Comparison of ENCODE assay signal across 10 cellular contexts in the genomic region with DNA sequence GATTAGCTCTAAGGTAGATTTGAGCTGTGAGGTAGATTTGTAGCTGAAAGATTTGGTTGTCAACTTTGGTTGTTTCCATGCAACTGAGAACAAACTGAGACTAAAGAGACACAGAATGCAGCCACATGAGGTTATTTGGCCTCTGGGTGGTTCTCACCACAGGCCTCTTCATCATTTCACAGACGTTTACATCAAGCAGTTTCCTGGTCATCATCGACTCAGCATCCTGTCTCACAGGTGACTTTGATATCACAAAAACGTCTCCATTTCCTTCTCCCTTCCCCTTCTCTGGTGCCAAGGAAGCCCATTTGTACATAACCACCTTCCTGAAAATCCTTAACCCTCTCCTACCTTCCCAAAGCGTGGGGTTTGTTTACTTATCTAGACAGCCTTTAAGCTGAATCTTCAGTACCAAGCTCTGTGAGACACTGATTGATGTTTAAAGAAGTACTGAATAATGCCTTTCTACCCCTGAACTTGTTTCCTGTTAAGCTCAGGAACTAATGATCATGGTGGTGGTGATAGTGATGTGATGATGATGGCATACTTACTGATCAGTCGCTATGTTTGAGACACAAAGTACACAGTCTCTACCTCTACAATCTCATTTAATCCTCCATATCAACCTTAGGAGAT.
A peak's percentile ranks its signal among the peaks of the same experiment; 100 is the strongest.
DNase-seq lines count a peak whose midpoint lies in the region; ATAC-seq and TF ChIP-seq lines count a peak whose summit lies in the region.
"Had no signal": no experiment of that assay in that cellular context is flagged by ENCODE, and none has a peak within 500 bp of the region (broad histone marks: within the 10 kb centered on the region; RNA-seq: fewer than 3 reads in every experiment).

No MANE protein-coding gene starts in this region.

- 0 out of 2 replicates have a peak, but pooled peaks cover 4% of the 10 kb centered on the region for H4K20me1 ChIP-seq in GM23338 (replicated peaks; ENCODE audit: insufficient read depth)

- H3K4me1 Mint-ChIP-seq in GM23338 = peaks cover 2% of the 10 kb centered on the region; the same call in 1 of the 3 replicates

- ATAC-seq in GM23338 (no peak), GM19452 (IDR thresholded peaks at IDR 0.05; ENCODE audit: unreplicated experiment) (no peak), HG02610 (IDR thresholded peaks at IDR 0.05; ENCODE audit: unreplicated experiment) (no peak)

- no peaks in the 10 kb centered on the region for H3K9me2 ChIP-seq in GM23338 (ENCODE audit: insufficient read depth)

- H3K4me3 Mint-ChIP-seq in GM23338 = no peak overlapping the region

- H3K4me2 ChIP-seq in GM23338 = no peak overlapping the region

- no peaks in the 10 kb centered on the region for H3K9me3 Mint-ChIP-seq in GM23338

- no peaks in the 10 kb centered on the region for H3K27me3 ChIP-seq in GM23338 (ENCODE audit: insufficient read depth)

- H3F3A ChIP-seq in GM23338 (replicated peaks; ENCODE audit: low read depth) = no peaks in the 10 kb centered on the region

- H3K27ac Mint-ChIP-seq in GM23338 = no peak overlapping the region

- H3K4me1 ChIP-seq in GM23338 (ENCODE audit: insufficient read depth) = no peaks in the 10 kb centered on the region

- H2AFZ ChIP-seq in GM23338 = peak overlapping the region; percentile 28; the same call in 1 of the 2 replicates

- no peaks in the 10 kb centered on the region for H3K36me3 ChIP-seq in GM23338 (ENCODE audit: insufficient read depth)

- peaks cover 2% of the 10 kb centered on the region for H3K27me3 Mint-ChIP-seq in GM23338 (ENCODE audit: insufficient read depth, low read depth, poor library complexity)

- TF ChIP-seq CTCF in GM23338 (conservative IDR thresholded peaks at IDR 0.05; ENCODE audit: low read depth in 2 of 2) (no peak), choroid plexus epithelial cell (conservative IDR thresholded peaks at IDR 0.05; ENCODE audit: low read depth, low read length) (no peak)

- no peak overlapping the region for H3K4me3 ChIP-seq in GM23338
- no peak overlapping the region for H3K4me3 ChIP-seq in choroid plexus epithelial cell (ENCODE audit: low read depth, low read length)

- no peak for DNase-seq in GM23338 (ENCODE audit: low spot score)
- DNase-seq in T-helper 1 cell = peak in 4 of 5 donors; percentile 23 to 76 (median 35)
- DNase-seq in choroid plexus epithelial cell (ENCODE audit: low read depth) = peak; percentile 86
- peak; percentile 4 for DNase-seq in pons (ENCODE audit: low spot score)
- DNase-seq in hepatic stellate cell (ENCODE audit: low spot score) = no peak
- DNase-seq in KG1 (lab: John Stamatoyannopoulos, UW) = no peak
- DNase-seq: NCI-H2029, right cardiac atrium had no signal

- no peak overlapping the region for H3K27ac ChIP-seq in GM23338 (ENCODE audit: low read depth)

- no peaks in the 10 kb centered on the region for H3K79me2 ChIP-seq in GM23338 (replicated peaks; ENCODE audit: insufficient read depth)

- no peaks in the 10 kb centered on the region for H3K36me3 Mint-ChIP-seq in GM23338 (ENCODE audit: low read depth)

TF ChIP-seq in GM23338, 12 proteins besides CTCF, POLR2A, EP300 and RAD21 (continues in another document):
- TF ChIP-seq POLR2AphosphoS5 (IDR thresholded peaks at IDR 0.05; ENCODE audit: low read depth) (no peak), EZH2phosphoT487 (IDR thresholded peaks at IDR 0.05; ENCODE audit: unreplicated experiment) (no peak), NANOG (IDR thresholded peaks at IDR 0.05; ENCODE audit: borderline replicate concordance) (no peak), ZNF331 (CRISPR knock-in tag; IDR thresholded peaks at IDR 0.05; ENCODE audit: low read depth) (no peak), ZNF114 (CRISPR knock-in tag; IDR thresholded peaks at IDR 0.05) (no peak), STAT1 (IDR thresholded peaks at IDR 0.05; ENCODE audit: unreplicated experiment) (no peak), CREB1 (CRISPR knock-in tag; IDR thresholded peaks at IDR 0.05; ENCODE audit: low read depth) (no peak), EZH2 (IDR thresholded peaks at IDR 0.05; ENCODE audit: low read depth, unreplicated experiment) (no peak)
- TF ChIP-seq, protein P1, sequence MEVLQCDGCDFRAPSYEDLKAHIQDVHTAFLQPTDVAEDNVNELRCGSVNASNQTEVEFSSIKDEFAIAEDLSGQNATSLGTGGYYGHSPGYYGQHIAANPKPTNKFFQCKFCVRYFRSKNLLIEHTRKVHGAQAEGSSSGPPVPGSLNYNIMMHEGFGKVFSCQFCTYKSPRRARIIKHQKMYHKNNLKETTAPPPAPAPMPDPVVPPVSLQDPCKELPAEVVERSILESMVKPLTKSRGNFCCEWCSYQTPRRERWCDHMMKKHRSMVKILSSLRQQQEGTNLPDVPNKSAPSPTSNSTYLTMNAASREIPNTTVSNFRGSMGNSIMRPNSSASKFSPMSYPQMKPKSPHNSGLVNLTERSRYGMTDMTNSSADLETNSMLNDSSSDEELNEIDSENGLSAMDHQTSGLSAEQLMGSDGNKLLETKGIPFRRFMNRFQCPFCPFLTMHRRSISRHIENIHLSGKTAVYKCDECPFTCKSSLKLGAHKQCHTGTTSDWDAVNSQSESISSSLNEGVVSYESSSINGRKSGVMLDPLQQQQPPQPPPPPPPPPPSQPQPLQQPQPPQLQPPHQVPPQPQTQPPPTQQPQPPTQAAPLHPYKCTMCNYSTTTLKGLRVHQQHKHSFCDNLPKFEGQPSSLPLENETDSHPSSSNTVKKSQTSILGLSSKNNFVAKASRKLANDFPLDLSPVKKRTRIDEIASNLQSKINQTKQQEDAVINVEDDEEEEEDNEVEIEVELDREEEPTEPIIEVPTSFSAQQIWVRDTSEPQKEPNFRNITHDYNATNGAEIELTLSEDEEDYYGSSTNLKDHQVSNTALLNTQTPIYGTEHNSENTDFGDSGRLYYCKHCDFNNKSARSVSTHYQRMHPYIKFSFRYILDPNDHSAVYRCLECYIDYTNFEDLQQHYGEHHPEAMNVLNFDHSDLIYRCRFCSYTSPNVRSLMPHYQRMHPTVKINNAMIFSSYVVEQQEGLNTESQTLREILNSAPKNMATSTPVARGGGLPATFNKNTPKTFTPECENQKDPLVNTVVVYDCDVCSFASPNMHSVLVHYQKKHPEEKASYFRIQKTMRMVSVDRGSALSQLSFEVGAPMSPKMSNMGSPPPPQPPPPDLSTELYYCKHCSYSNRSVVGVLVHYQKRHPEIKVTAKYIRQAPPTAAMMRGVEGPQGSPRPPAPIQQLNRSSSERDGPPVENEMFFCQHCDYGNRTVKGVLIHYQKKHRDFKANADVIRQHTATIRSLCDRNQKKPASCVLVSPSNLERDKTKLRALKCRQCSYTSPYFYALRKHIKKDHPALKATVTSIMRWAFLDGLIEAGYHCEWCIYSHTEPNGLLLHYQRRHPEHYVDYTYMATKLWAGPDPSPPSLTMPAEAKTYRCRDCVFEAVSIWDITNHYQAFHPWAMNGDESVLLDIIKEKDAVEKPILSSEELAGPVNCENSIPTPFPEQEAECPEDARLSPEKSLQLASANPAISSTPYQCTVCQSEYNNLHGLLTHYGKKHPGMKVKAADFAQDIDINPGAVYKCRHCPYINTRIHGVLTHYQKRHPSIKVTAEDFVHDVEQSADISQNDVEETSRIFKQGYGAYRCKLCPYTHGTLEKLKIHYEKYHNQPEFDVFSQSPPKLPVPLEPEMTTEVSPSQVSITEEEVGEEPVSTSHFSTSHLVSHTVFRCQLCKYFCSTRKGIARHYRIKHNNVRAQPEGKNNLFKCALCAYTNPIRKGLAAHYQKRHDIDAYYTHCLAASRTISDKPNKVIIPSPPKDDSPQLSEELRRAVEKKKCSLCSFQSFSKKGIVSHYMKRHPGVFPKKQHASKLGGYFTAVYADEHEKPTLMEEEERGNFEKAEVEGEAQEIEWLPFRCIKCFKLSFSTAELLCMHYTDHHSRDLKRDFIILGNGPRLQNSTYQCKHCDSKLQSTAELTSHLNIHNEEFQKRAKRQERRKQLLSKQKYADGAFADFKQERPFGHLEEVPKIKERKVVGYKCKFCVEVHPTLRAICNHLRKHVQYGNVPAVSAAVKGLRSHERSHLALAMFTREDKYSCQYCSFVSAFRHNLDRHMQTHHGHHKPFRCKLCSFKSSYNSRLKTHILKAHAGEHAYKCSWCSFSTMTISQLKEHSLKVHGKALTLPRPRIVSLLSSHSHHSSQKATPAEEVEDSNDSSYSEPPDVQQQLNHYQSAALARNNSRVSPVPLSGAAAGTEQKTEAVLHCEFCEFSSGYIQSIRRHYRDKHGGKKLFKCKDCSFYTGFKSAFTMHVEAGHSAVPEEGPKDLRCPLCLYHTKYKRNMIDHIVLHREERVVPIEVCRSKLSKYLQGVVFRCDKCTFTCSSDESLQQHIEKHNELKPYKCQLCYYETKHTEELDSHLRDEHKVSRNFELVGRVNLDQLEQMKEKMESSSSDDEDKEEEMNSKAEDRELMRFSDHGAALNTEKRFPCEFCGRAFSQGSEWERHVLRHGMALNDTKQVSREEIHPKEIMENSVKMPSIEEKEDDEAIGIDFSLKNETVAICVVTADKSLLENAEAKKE (CRISPR knock-in tag; IDR thresholded peaks at IDR 0.05) = no peak
- TF ChIP-seq, protein P2, sequence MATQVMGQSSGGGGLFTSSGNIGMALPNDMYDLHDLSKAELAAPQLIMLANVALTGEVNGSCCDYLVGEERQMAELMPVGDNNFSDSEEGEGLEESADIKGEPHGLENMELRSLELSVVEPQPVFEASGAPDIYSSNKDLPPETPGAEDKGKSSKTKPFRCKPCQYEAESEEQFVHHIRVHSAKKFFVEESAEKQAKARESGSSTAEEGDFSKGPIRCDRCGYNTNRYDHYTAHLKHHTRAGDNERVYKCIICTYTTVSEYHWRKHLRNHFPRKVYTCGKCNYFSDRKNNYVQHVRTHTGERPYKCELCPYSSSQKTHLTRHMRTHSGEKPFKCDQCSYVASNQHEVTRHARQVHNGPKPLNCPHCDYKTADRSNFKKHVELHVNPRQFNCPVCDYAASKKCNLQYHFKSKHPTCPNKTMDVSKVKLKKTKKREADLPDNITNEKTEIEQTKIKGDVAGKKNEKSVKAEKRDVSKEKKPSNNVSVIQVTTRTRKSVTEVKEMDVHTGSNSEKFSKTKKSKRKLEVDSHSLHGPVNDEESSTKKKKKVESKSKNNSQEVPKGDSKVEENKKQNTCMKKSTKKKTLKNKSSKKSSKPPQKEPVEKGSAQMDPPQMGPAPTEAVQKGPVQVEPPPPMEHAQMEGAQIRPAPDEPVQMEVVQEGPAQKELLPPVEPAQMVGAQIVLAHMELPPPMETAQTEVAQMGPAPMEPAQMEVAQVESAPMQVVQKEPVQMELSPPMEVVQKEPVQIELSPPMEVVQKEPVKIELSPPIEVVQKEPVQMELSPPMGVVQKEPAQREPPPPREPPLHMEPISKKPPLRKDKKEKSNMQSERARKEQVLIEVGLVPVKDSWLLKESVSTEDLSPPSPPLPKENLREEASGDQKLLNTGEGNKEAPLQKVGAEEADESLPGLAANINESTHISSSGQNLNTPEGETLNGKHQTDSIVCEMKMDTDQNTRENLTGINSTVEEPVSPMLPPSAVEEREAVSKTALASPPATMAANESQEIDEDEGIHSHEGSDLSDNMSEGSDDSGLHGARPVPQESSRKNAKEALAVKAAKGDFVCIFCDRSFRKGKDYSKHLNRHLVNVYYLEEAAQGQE (IDR thresholded peaks at IDR 0.05; ENCODE audit: unreplicated experiment) = no peak

Comparison
In these comparisons a context has a peak if more than half of its experiments do, and no peak if none do; other contexts are left out.
1. DNase-seq: peak in T-helper 1 cell (4 of 5), choroid plexus epithelial cell (single experiment) and pons (single experiment); none in GM23338 (single experiment), hepatic stellate cell (single experiment) and KG1 (single experiment).